In the genomic region with DNA sequence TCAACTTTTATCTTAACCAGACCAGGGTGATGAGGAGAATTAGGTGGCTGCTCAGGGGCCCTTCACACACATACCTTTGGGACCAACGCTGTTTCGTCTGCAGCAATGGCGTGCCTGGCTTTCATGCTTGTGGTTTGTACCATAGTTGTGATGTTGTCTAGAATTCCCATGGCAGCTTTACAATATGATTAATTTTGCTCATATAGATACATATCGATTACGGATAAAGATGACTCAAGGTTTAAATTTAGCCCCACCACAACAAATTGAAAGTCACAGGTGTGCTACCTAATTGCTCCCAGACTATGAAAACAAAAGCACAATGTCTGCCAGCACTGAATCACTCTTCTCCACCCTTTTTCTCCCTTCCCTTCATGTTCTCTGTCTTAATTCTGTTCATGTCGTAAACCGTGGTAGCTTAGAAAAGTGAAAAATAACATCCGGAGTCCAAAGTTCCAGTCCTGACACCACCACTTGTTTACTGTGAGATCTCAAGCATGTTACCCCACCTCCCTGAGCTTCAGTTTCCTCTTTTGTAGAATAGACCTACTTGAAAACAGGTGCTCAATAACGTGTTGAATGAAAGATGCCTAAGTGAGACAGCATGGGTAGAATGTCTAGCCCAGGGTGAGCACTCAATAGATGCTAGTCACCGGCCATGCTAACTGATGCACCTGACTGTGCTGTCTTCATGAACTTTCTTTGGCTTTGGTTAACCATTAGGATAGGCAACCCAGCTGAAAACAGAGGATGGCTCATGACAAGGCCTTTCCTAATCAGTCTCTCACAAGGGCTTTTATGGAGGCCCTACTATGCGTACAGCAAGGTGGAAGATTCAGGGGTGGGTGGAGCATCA, we compare ENCODE assay signal across 8 cellular contexts. TPM values are rescaled to one million over a fixed set of nuclear protein-coding genes. Genes with fewer than 3 reads are reported as not detected.
DNase-seq lines count a peak whose midpoint lies in the region; ATAC-seq and TF ChIP-seq lines count a peak whose summit lies in the region.
"Had no signal": no experiment of that assay in that cellular context is flagged by ENCODE, and none has a peak within 500 bp of the region (broad histone marks: within the 10 kb centered on the region; RNA-seq: fewer than 3 reads in every experiment).

No MANE protein-coding gene starts in this region.

- POLR2A ChIA-PET in HEK293T (lab: Yijun Ruan, JAX) = interaction anchor here (0.9 kb wide), 1 partner anchor 22 kb away, joined by 5 read pairs; a partner anchor contains a TSS

- H3K36me3 Mint-ChIP-seq in memory B cell = peaks cover 6% of the 10 kb centered on the region
- no peaks in the 10 kb centered on the region for H3K36me3 Mint-ChIP-seq in endothelial cell (ENCODE audit: low read depth, unreplicated experiment)

- peak overlapping the region; percentile 93 for H3K27ac Mint-ChIP-seq in memory B cell
- H3K27ac Mint-ChIP-seq in endothelial cell (ENCODE audit: unreplicated experiment) = no peak overlapping the region

- DNase-seq in memory B cell (ENCODE audit: low spot score in 2 of 2) (peak in 1 of 2 donors; percentile 37), endothelial cell (ENCODE audit: low spot score) (no peak), HEK293T (ENCODE audit: extremely low spot score) (no peak), DMS79 (lab: John Stamatoyannopoulos, UW) (no peak)
- DNase-seq: activated CD4-positive, alpha-beta T cell treated with anti-CD3 and anti-CD28 coated beads for 1 hour had no signal

- H3K4me1 Mint-ChIP-seq in memory B cell = peaks cover 47% of the 10 kb centered on the region
- peaks cover 4% of the 10 kb centered on the region for H3K4me1 Mint-ChIP-seq in endothelial cell (ENCODE audit: unreplicated experiment)

- H3K4me3 Mint-ChIP-seq in memory B cell (peak overlapping the region; percentile 65), endothelial cell (ENCODE audit: unreplicated experiment) (no peak overlapping the region)

- H3K27me3 Mint-ChIP-seq in memory B cell (no peaks in the 10 kb centered on the region), endothelial cell (ENCODE audit: unreplicated experiment) (no peaks in the 10 kb centered on the region)

- peak; percentile 73 for ATAC-seq in GM18909 (IDR thresholded peaks at IDR 0.05; ENCODE audit: poor library complexity, unreplicated experiment)
- ATAC-seq in GM21723 (IDR thresholded peaks at IDR 0.05; ENCODE audit: unreplicated experiment) = peak; percentile 66
- ATAC-seq in HG03432 (IDR thresholded peaks at IDR 0.05; ENCODE audit: unreplicated experiment) = peak; percentile 66
- ATAC-seq in memory B cell (ENCODE audit: low read depth) = peak; percentile 91

- H3K9me3 Mint-ChIP-seq in memory B cell (no peaks in the 10 kb centered on the region), endothelial cell (ENCODE audit: unreplicated experiment) (no peaks in the 10 kb centered on the region)

- CTCF ChIA-PET in HEK293T (lab: Yijun Ruan, JAX) = no interaction called here

- no peak for TF ChIP-seq CTCF in endothelial cell (IDR thresholded peaks at IDR 0.05; ENCODE audit: unreplicated experiment)

TF ChIP-seq in HEK293T, 16 proteins besides CTCF, POLR2A, EP300 and RAD21:
- TF ChIP-seq HDGF (IDR thresholded peaks at IDR 0.05; ENCODE audit: borderline replicate concordance) (no peak), SP1 (IDR thresholded peaks at IDR 0.05) (no peak), TARDBP (IDR thresholded peaks at IDR 0.05) (no peak), ARNT (IDR thresholded peaks at IDR 0.05) (no peak), L3MBTL2 (conservative IDR thresholded peaks at IDR 0.05) (no peak), ELF4 (IDR thresholded peaks at IDR 0.05) (no peak), BHLHE40 (IDR thresholded peaks at IDR 0.05; ENCODE audit: borderline replicate concordance) (no peak), LEF1 (IDR thresholded peaks at IDR 0.05; ENCODE audit: borderline replicate concordance) (no peak)
- TF ChIP-seq, protein P1, sequence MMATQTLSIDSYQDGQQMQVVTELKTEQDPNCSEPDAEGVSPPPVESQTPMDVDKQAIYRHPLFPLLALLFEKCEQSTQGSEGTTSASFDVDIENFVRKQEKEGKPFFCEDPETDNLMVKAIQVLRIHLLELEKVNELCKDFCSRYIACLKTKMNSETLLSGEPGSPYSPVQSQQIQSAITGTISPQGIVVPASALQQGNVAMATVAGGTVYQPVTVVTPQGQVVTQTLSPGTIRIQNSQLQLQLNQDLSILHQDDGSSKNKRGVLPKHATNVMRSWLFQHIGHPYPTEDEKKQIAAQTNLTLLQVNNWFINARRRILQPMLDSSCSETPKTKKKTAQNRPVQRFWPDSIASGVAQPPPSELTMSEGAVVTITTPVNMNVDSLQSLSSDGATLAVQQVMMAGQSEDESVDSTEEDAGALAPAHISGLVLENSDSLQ (IDR thresholded peaks at IDR 0.05) = no peak
TF ChIP-seq in HEK293T: peak in this region for 0.

RNA-seq across cellular contexts. Expression of a gene that starts 22.1 kb away (rescaled TPM):
- 56.3 TPM for total RNA-seq in endothelial cell (ENCODE audit: unreplicated experiment)
